23 cellular contexts compared by ENCODE assay signal in genomic region chr9:35700031-35700430, GRCh38. TPM values are rescaled to one million over a fixed set of nuclear protein-coding genes. Genes with fewer than 3 reads are reported as not detected.
DNase-seq lines count a peak whose midpoint lies in the region; ATAC-seq and TF ChIP-seq lines count a peak whose summit lies in the region.
"Had no signal": no experiment of that assay in that cellular context is flagged by ENCODE, and none has a peak within 500 bp of the region (broad histone marks: within the 10 kb centered on the region; RNA-seq: fewer than 3 reads in every experiment).

No MANE protein-coding gene starts in this region.

- no peak for TF ChIP-seq EP300 in esophagus muscularis mucosa (IDR thresholded peaks at IDR 0.05)

- H3K4me1 ChIP-seq in left ventricle myocardium inferior (peaks cover 47% of the 10 kb centered on the region), right cardiac atrium (ENCODE audit: control insufficient read depth, insufficient read depth, low read length) (no peaks in the 10 kb centered on the region), esophagus muscularis mucosa (peaks cover 0 to 65% (median 41%) of the 10 kb centered on the region in 4 donors), spleen (peaks cover 4 to 73% (median 21%) of the 10 kb centered on the region in 6 donors)
- H3K4me1 ChIP-seq: BLaER1, SJCRH30 had no signal

- DNase-seq in left ventricle myocardium inferior (no peak), right cardiac atrium (no peak), esophagus muscularis mucosa (ENCODE audit: extremely low spot score) (no peak), spleen (peak; percentile 85), H4 (ENCODE audit: low spot score) (no peak), retina (no peak), NCI-H226 (no peak)
- DNase-seq: CD4-positive, CD25-positive, alpha-beta regulatory T cell; H7; IMR-90; NCI-H1048; NCI-H1417; NCI-H1694; NCI-H2029 treated with DMSO at 0.1 percent for 48 hours; NCI-H2171; NCI-H446; NCI-H524 treated with DMSO at 0.1 percent for 48 hours; NCI-H774; SJCRH30 had no signal

- H3K9me3 ChIP-seq in left ventricle myocardium inferior (replicated peaks) (no peaks in the 10 kb centered on the region), right cardiac atrium (ENCODE audit: control insufficient read depth, low read length) (no peaks in the 10 kb centered on the region), esophagus muscularis mucosa (no peaks in the 10 kb centered on the region), spleen (no peaks in the 10 kb centered on the region)
- H3K9me3 ChIP-seq: BLaER1, SJCRH30 had no signal

- H3K27ac ChIP-seq in left ventricle myocardium inferior (replicated peaks) (peak overlapping the region; percentile 72), right cardiac atrium (ENCODE audit: low read length) (no peak overlapping the region), esophagus muscularis mucosa (replicated peaks in 1 of 4) (peak overlapping the region; percentile 95 to 98 (median 96)), spleen (peak overlapping the region in 6 of 8 donors; percentile 22 to 86 (median 70))
- H3K27ac ChIP-seq: BLaER1, KMS-11, SJCRH30 had no signal

- 81% methylated on average over 11 of the region's 11 CpGs for WGBS in right cardiac atrium
- 86% methylated on average over 11 of the region's 11 CpGs for WGBS in esophagus muscularis mucosa
- 70 to 91% (median 75%) methylated on average over 11 of the region's 11 CpGs for WGBS in spleen, 5 donors

- TF ChIP-seq POLR2A in esophagus muscularis mucosa (IDR thresholded peaks at IDR 0.05; ENCODE audit: low read depth) (no peak), spleen (IDR thresholded peaks at IDR 0.05) (no peak)

- no peaks in the 10 kb centered on the region for H3K27me3 ChIP-seq in left ventricle myocardium inferior (ENCODE audit: low read depth)
- H3K27me3 ChIP-seq in right cardiac atrium (ENCODE audit: control insufficient read depth, insufficient read depth): no peaks in the 10 kb centered on the region
- no peaks in the 10 kb centered on the region for H3K27me3 ChIP-seq in esophagus muscularis mucosa
- H3K27me3 ChIP-seq in spleen (replicated peaks in 1 of 7): no peaks in the 10 kb centered on the region
- H3K27me3 ChIP-seq: BLaER1, SJCRH30 had no signal

- TF ChIP-seq CTCF in left ventricle myocardium inferior (IDR thresholded peaks at IDR 0.05; ENCODE audit: borderline replicate concordance) (no peak), esophagus muscularis mucosa (IDR thresholded peaks at IDR 0.05) (no peak), spleen (IDR thresholded peaks at IDR 0.05 in 8 of 11, conservative IDR thresholded peaks at IDR 0.05 in 3 of 11) (no peak)

- intact Hi-C loops in left ventricle myocardium inferior (cut with micrococcal nuclease) (no loop called here), right cardiac atrium (cut with DNase I) (no loop called here), esophagus muscularis mucosa (cut with DNase I) (no loop called here), spleen (cut with DNase I; ENCODE audit: low total_unique reads) (no loop called here)

- H3K36me3 ChIP-seq in left ventricle myocardium inferior (peaks cover 96% of the 10 kb centered on the region), esophagus muscularis mucosa (peaks cover 82 to 97% (median 93%) of the 10 kb centered on the region in 4 donors), spleen (peaks cover 20 to 98% (median 93%) of the 10 kb centered on the region in 6 donors)

- no peak for ATAC-seq in right cardiac atrium
- ATAC-seq: SK-N-SH treated with all-trans-retinoic acid at 6 μM for 48 hours had no signal

- no peak overlapping the region for H3K4me3 ChIP-seq in left ventricle myocardium inferior
- no peak overlapping the region for H3K4me3 ChIP-seq in right cardiac atrium (ENCODE audit: low read length)
- no peak overlapping the region for H3K4me3 ChIP-seq in esophagus muscularis mucosa
- no peak overlapping the region for H3K4me3 ChIP-seq in spleen
- H3K4me3 ChIP-seq: BLaER1, SJCRH30 had no signal

RNA-seq across cellular contexts. Expression of gene TPM2, which starts 10.3 kb away (rescaled TPM):
- 1,070 TPM for total RNA-seq in left ventricle myocardium inferior
- total RNA-seq in right cardiac atrium: 100 to 1,000 TPM; 573 to 840 (median 738) TPM
- polyA plus RNA-seq in right cardiac atrium: 2,123 TPM
- total RNA-seq in esophagus muscularis mucosa: over 10,000 TPM in 3 of 4 donors, 1,000 to 10,000 TPM in 1; 8,856 to 14,576 (median 12,022) TPM
- total RNA-seq in spleen: 100 to 1,000 TPM in 2 of 7 donors, 10 to 100 TPM in 5; 43.1 to 231 (median 79.2) TPM
- 100 to 1,000 TPM; 148 to 237 (median 190) TPM for polyA plus RNA-seq in spleen
- 2.7 and 3.9 TPM in 2 replicates for total RNA-seq in H4 (2014; rRNA removed; shearing (Covaris generic))
- polyA plus RNA-seq: CD4-positive, CD25-positive, alpha-beta regulatory T cell had no signal

RNA-seq across cellular contexts. Expression of gene CA9, which starts 26.3 kb away (rescaled TPM):
- total RNA-seq in left ventricle myocardium inferior (not detected), right cardiac atrium (1 to 10 TPM in 3 of 4 donors, not detected in 1; 1.0 to 1.2 (median 1.1) TPM), esophagus muscularis mucosa (1 to 10 TPM in 1 of 4 donors, not detected in 3; 2.2 TPM), spleen (not detected)
- polyA plus RNA-seq in right cardiac atrium (1.4 TPM), spleen (under 1 TPM in 2 of 3 donors, not detected in 1; 0.26 to 0.30 TPM)
- 1.3 and 2.1 TPM in 2 replicates for total RNA-seq in H4 (2014; rRNA removed; shearing (Covaris generic))
- total RNA-seq: A172; CD4-positive, CD25-positive, alpha-beta regulatory T cell; H7 had no signal

RNA-seq across cellular contexts. Expression of gene TLN1, which starts 32.0 kb away (rescaled TPM):
- total RNA-seq in left ventricle myocardium inferior (234 TPM), right cardiac atrium (100 to 1,000 TPM; 263 to 375 (median 298) TPM), esophagus muscularis mucosa (1,000 to 10,000 TPM in 3 of 4 donors, 100 to 1,000 TPM in 1; 934 to 1,435 (median 1,196) TPM), spleen (100 to 1,000 TPM; 356 to 881 (median 592) TPM)
- polyA plus RNA-seq in right cardiac atrium (171 TPM), spleen (100 to 1,000 TPM in 1 of 3 donors, 10 to 100 TPM in 2; 79.9 to 122 (median 95.5) TPM)
- total RNA-seq in H4 (2014; rRNA removed; shearing (Covaris generic)): 71.2 and 95.8 TPM in 2 replicates

RNA-seq across cellular contexts. Expression of gene CREB3, which starts 32.4 kb away (rescaled TPM):
- total RNA-seq in left ventricle myocardium inferior: 20.6 TPM
- total RNA-seq in right cardiac atrium: 10 to 100 TPM; 24.5 to 35.4 (median 25.7) TPM
- polyA plus RNA-seq in right cardiac atrium: 29.6 TPM
- total RNA-seq in esophagus muscularis mucosa: 10 to 100 TPM; 65.6 to 97.3 (median 85.4) TPM
- 10 to 100 TPM; 21.8 to 35.9 (median 26.0) TPM for total RNA-seq in spleen
- 10 to 100 TPM; 14.7 to 26.7 (median 20.9) TPM for polyA plus RNA-seq in spleen
- 115 and 121 TPM in 2 replicates for total RNA-seq in H4 (2014; rRNA removed; shearing (Covaris generic))

RNA-seq across cellular contexts. Expression of gene ARHGEF39, which starts 35.0 kb away (rescaled TPM):
- 0.27 TPM for total RNA-seq in left ventricle myocardium inferior
- total RNA-seq in right cardiac atrium: under 1 TPM in 3 of 4 donors, not detected in 1; 0.29 to 0.50 (median 0.34) TPM
- 0.52 TPM for polyA plus RNA-seq in right cardiac atrium
- total RNA-seq in esophagus muscularis mucosa: 1 to 10 TPM; 1.3 to 3.3 (median 1.7) TPM
- 1 to 10 TPM in 6 of 7 donors, under 1 TPM in 1; 0.95 to 2.8 (median 1.4) TPM for total RNA-seq in spleen
- polyA plus RNA-seq in spleen: 1 to 10 TPM in 2 of 3 donors, under 1 TPM in 1; 0.89 to 2.9 (median 1.1) TPM
- 16.9 and 44.9 TPM in 2 replicates for total RNA-seq in H4 (2014; rRNA removed; shearing (Covaris generic))
